14 cellular contexts compared by ENCODE assay signal in the genomic region with DNA sequence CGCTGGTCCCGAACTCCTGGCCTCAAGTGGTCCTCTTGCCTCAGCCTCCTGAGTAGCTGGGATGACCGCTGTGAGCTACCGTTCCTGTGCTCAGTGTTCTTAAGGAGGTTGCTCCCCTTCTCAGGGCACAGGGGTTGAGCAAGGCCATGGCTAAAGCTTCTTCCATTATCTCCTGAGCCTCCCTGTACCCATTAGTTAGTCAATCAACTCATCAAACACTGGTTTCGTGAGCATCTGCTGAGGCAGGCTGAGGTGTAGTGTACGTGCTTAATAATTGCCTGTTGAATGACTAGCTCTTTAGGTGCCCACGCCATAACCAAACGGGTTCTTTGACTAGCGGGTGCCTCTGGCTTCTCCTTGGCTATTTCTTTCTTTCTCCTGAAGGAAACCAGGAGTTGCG. TPM values are rescaled to one million over a fixed set of nuclear protein-coding genes. Genes with fewer than 3 reads are reported as not detected.
A peak's percentile ranks its signal among the peaks of the same experiment; 100 is the strongest.
DNase-seq lines count a peak whose midpoint lies in the region; ATAC-seq, FAIRE-seq and TF ChIP-seq lines count a peak whose summit lies in the region.
"Had no signal": no experiment of that assay in that cellular context is flagged by ENCODE, and none has a peak within 500 bp of the region (broad histone marks: within the 10 kb centered on the region; RNA-seq: fewer than 3 reads in every experiment).

No MANE protein-coding gene starts in this region.

- H3K9me3 ChIP-seq in SK-N-SH: no peaks in the 10 kb centered on the region
- no peaks in the 10 kb centered on the region for H3K9me3 ChIP-seq in H1 (ENCODE audit: insufficient read depth in 2 of 2, low read depth in 1 of 2, low read length in 1 of 2)
- H3K9me3 ChIP-seq in muscle layer of colon (ENCODE audit: low read length): no peaks in the 10 kb centered on the region

- no peaks in the 10 kb centered on the region for H3K23me2 ChIP-seq in H1 (ENCODE audit: low read depth, low read length)

- H3K56ac ChIP-seq in H1 (replicated peaks; ENCODE audit: insufficient read length, low read depth, low read length): no peak overlapping the region

- TF ChIP-seq CTCF in SK-N-SH (IDR thresholded peaks at IDR 0.05) (no peak), H1 (IDR thresholded peaks at IDR 0.05; ENCODE audit: control extremely low read depth in 1 of 3, insufficient read depth in 1 of 3, low read depth in 1 of 3, low read length in 3 of 3) (no peak), dorsolateral prefrontal cortex (IDR thresholded peaks at IDR 0.05 in 54 of 56, conservative IDR thresholded peaks at IDR 0.05 in 2 of 56; ENCODE audit: low read depth in 1 of 56, partially characterized antibody in 56 of 56) (no peak)

- no peaks in the 10 kb centered on the region for H3K79me1 ChIP-seq in H1 (ENCODE audit: low read depth, low read length)

- H4K91ac ChIP-seq in H1 (replicated peaks; ENCODE audit: insufficient read length, low read length): peak overlapping the region; percentile 90

- H3K14ac ChIP-seq in H1 (ENCODE audit: insufficient read length): no peak overlapping the region

- H3K4me3 ChIP-seq in SK-N-SH (ENCODE audit: low read depth in 2 of 2, low read length in 1 of 2) (no peak overlapping the region), H1 (ENCODE audit: extremely low read depth in 1 of 4, insufficient read depth in 2 of 4, low read depth in 3 of 4, low read length in 4 of 4) (peak overlapping the region in 1 of 4 experiments; percentile 42; a peak in 1 of 8 replicates), muscle layer of colon (ENCODE audit: low read depth in 1 of 2, low read length in 2 of 2) (peak overlapping the region in 1 of 2 donors; percentile 22), urinary bladder (ENCODE audit: low read depth, low read length) (no peak overlapping the region), dorsolateral prefrontal cortex (peak overlapping the region in 21 of 59 donors; percentile 11 to 53 (median 30))

- peak overlapping the region; percentile 55; the same call in 1 of the 2 replicates for H3K9ac ChIP-seq in SK-N-SH
- H3K9ac ChIP-seq in H1 (replicated peaks in 1 of 4; ENCODE audit: extremely low read depth in 1 of 4, low read depth in 3 of 4, low read length in 3 of 4): no peak overlapping the region
- H3K9ac ChIP-seq in muscle layer of colon (ENCODE audit: low read length): no peak overlapping the region

- peaks cover 61% of the 10 kb centered on the region for H3F3A ChIP-seq in SK-N-SH (replicated peaks; ENCODE audit: insufficient read depth)

- TF ChIP-seq EP300 in SK-N-SH (IDR thresholded peaks at IDR 0.05; ENCODE audit: borderline replicate concordance in 1 of 2, low read depth in 1 of 2, low read length in 1 of 2) (no peak), H1 (IDR thresholded peaks at IDR 0.05; ENCODE audit: borderline replicate concordance in 1 of 2, low read depth in 2 of 2, low read length in 2 of 2) (no peak)

- no peak overlapping the region for H3K23ac ChIP-seq in H1 (ENCODE audit: insufficient read length)

- peak overlapping the region; percentile 99; the same call in 1 of the 2 replicates for H3K18ac ChIP-seq in H1 (ENCODE audit: extremely low read depth, low read length)

- intact Hi-C loops in dorsolateral prefrontal cortex (cut with DNase I): loop anchor here in 1 of 2 donors (1.0 kb wide), 1 partner anchor 15 kb away; no protein-coding TSS in a partner anchor

- H3K36me3 ChIP-seq in SK-N-SH (replicated peaks in 1 of 2; ENCODE audit: control insufficient read depth in 1 of 2, insufficient read depth in 2 of 2, low read length in 1 of 2) (no peaks in the 10 kb centered on the region), H1 (ENCODE audit: control insufficient read depth in 2 of 4, insufficient read depth in 4 of 4, low read length in 3 of 4) (no peaks in the 10 kb centered on the region), muscle layer of colon (ENCODE audit: insufficient read depth, low read length) (no peaks in the 10 kb centered on the region), urinary bladder (ENCODE audit: insufficient read depth) (no peaks in the 10 kb centered on the region)

- H3K4ac ChIP-seq in H1 (replicated peaks; ENCODE audit: insufficient read length, low read depth, low read length): no peak overlapping the region

- DNase-seq in SK-N-SH (no peak), H1 (ENCODE audit: low read depth in 1 of 2, low spot score in 2 of 2) (no peak), dorsolateral prefrontal cortex (no peak), amniotic stem cell (lab: John Stamatoyannopoulos, UW) (no peak), AML-193 (lab: John Stamatoyannopoulos, UW) (no peak)
- DNase-seq: activated CD4-positive, CD25-positive, alpha-beta regulatory T cell treated with anti-CD3 and anti-CD28 coated beads, Interleukin-2, amount 50 U/mL, for 72 hours; activated gamma-delta T cell; effector memory CD4-positive, alpha-beta T cell; GDM1 had no signal

- no peaks in the 10 kb centered on the region for H3K9me2 ChIP-seq in SK-N-SH

- peaks cover 10% of the 10 kb centered on the region for H4K20me1 ChIP-seq in SK-N-SH (ENCODE audit: insufficient read depth)
- H4K20me1 ChIP-seq in H1 (replicated peaks in 1 of 2; ENCODE audit: control insufficient read depth in 1 of 2, insufficient read depth in 2 of 2, low read length in 2 of 2): no peaks in the 10 kb centered on the region

- 0 out of 2 replicates have a peak overlapping the region, but pooled peaks have one; percentile 26 for H2BK20ac ChIP-seq in H1 (ENCODE audit: low read length)

- CTCF ChIA-PET in SK-N-SH (lab: Yijun Ruan, JAX) (interaction anchor here (0.7 to 17.0 kb wide), 22 partner anchors 8 to 121 kb away, joined by 3 to 517 read pairs (median 8); a partner anchor contains a TSS), H1 (lab: Charles Lee; ENCODE audit: partially characterized antibody) (interaction anchor here (0.7 to 17.0 kb wide), 25 partner anchors 8 to 185 kb away, joined by 3 to 299 read pairs (median 4); a partner anchor contains a TSS)

- no peak overlapping the region for H2AK5ac ChIP-seq in H1 (ENCODE audit: low read depth, low read length)

- H3K4me2 ChIP-seq in SK-N-SH: peak overlapping the region; percentile 68
- H3K4me2 ChIP-seq in H1 (ENCODE audit: insufficient read depth in 1 of 2, low read depth in 2 of 2, low read length in 2 of 2): peak overlapping the region; percentile 10 to 60; a peak in 3 of 4 replicates

- H4K8ac ChIP-seq in H1 (ENCODE audit: extremely low read depth, insufficient read depth, low read length): no peak overlapping the region

- POLR2A ChIA-PET in SK-N-SH (lab: Yijun Ruan, JAX): interaction anchor here (0.9 to 2.0 kb wide), 10 partner anchors 12 to 170 kb away, joined by 3 to 17 read pairs (median 4); a partner anchor contains a TSS
- POLR2A ChIA-PET in H1 (lab: Charles Lee; ENCODE audit: partially characterized antibody): interaction anchor here (1.1 to 2.5 kb wide), 7 partner anchors 8 to 185 kb away, joined by 3 to 9 read pairs (median 5); a partner anchor contains a TSS

- peak overlapping the region; percentile 43 for H2BK120ac ChIP-seq in H1 (replicated peaks; ENCODE audit: low read depth, low read length)

- no peak for TF ChIP-seq RAD21 in SK-N-SH (IDR thresholded peaks at IDR 0.05; ENCODE audit: low read length)
- no peak for TF ChIP-seq RAD21 in H1 (IDR thresholded peaks at IDR 0.05 in 1 of 2, conservative IDR thresholded peaks at IDR 0.05 in 1 of 2; ENCODE audit: low read depth in 2 of 2, low read length in 2 of 2)

- FAIRE-seq in H1 (lab: Jason Lieb, UNC): no peak
- FAIRE-seq: islet of Langerhans had no signal

- H3K4me1 ChIP-seq in SK-N-SH (ENCODE audit: control insufficient read depth in 1 of 2, insufficient read depth in 2 of 2, low read depth in 1 of 2, low read length in 1 of 2) (peaks cover 33 to 57% of the 10 kb centered on the region in 2 experiments), H1 (replicated peaks in 1 of 4; ENCODE audit: control insufficient read depth in 3 of 4, insufficient read depth in 4 of 4, low read length in 3 of 4) (peaks cover 4 to 20% (median 12%) of the 10 kb centered on the region in 4 experiments), muscle layer of colon (ENCODE audit: insufficient read depth, low read length) (peaks cover 47% of the 10 kb centered on the region), urinary bladder (ENCODE audit: insufficient read depth) (no peaks in the 10 kb centered on the region)

- H2BK15ac ChIP-seq in H1 (ENCODE audit: low read length): peak overlapping the region; percentile 1; the same call in 1 of the 2 replicates

- H2BK5ac ChIP-seq in H1 (ENCODE audit: low read depth, low read length): peak overlapping the region; percentile 89; the same call in 1 of the 2 replicates

- ATAC-seq in SK-N-SH treated with all-trans-retinoic acid at 6 μM for 48 hours: no peak

- no peaks in the 10 kb centered on the region for H3K79me2 ChIP-seq in SK-N-SH (ENCODE audit: insufficient read depth)
- no peaks in the 10 kb centered on the region for H3K79me2 ChIP-seq in H1 (ENCODE audit: control insufficient read depth in 1 of 2, insufficient read depth in 2 of 2, low read length in 2 of 2)

- 97% methylated on average over 10 of the region's 10 CpGs for WGBS in SK-N-SH (ENCODE audit: low lambda C conversion rate)
- WGBS in H1 (ENCODE audit: extremely low coverage in 1 of 2, insufficient coverage in 1 of 2, insufficient read length in 1 of 2, insufficient replicate concordance in 2 of 2, low coverage in 1 of 2, low lambda C conversion rate in 2 of 2, missing lambda C conversion rate in 1 of 2), 2 experiments: 95% methylated on average over 10 of the region's 10 CpGs; no CpG with 5 or more reads in 1 of the 2 experiments
- WGBS in urinary bladder: 73% methylated on average over 10 of the region's 10 CpGs

- peak overlapping the region; percentile 94 to 100 for H3K27ac ChIP-seq in SK-N-SH (ENCODE audit: low read depth in 2 of 2, low read length in 1 of 2)
- no peak overlapping the region for H3K27ac ChIP-seq in H1 (ENCODE audit: low read depth, low read length)
- H3K27ac ChIP-seq in muscle layer of colon (ENCODE audit: low read depth, low read length): peak overlapping the region; percentile 80
- H3K27ac ChIP-seq in urinary bladder (ENCODE audit: low read depth): peak overlapping the region; percentile 72
- H3K27ac ChIP-seq in dorsolateral prefrontal cortex: peak overlapping the region in 17 of 59 donors; percentile 0 to 73 (median 24)

- H2AFZ ChIP-seq in SK-N-SH (ENCODE audit: low read depth) (no peak overlapping the region), H1 (ENCODE audit: low read length) (no peak overlapping the region)

- H4K5ac ChIP-seq in H1 (ENCODE audit: insufficient read length, low read depth, low read length): peak overlapping the region; percentile 19

- TF ChIP-seq POLR2A in H1 (IDR thresholded peaks at IDR 0.05; ENCODE audit: control extremely low read depth in 1 of 2, low read depth in 2 of 2, low read length in 2 of 2): no peak

- H2BK12ac ChIP-seq in H1 (ENCODE audit: low read depth, low read length): peak overlapping the region; percentile 39; the same call in 1 of the 2 replicates

- H3K27me3 ChIP-seq in SK-N-SH (ENCODE audit: insufficient read depth) (no peaks in the 10 kb centered on the region), H1 (replicated peaks in 1 of 4; ENCODE audit: control insufficient read depth in 3 of 4, extremely low read depth in 1 of 4, insufficient read depth in 3 of 4, low read length in 3 of 4) (no peaks in the 10 kb centered on the region), muscle layer of colon (ENCODE audit: control insufficient read depth in 1 of 2, insufficient read depth in 2 of 2, low read length in 2 of 2) (no peaks in the 10 kb centered on the region), dorsolateral prefrontal cortex (no peaks in the 10 kb centered on the region)

RNA-seq across cellular contexts. Expression of a gene that starts 11.7 kb away (rescaled TPM):
- 0.29 TPM in 1 of 2 replicates, not detected in the other for polyA plus RNA-seq in SK-N-SH (2012; rRNA removed)
- polyA plus RNA-seq in SK-N-SH (2012; cell fraction: cytosol; rRNA removed): 0.04 and 0.07 TPM in 2 replicates
- 0.11 and 0.15 TPM in 2 replicates for polyA plus RNA-seq in SK-N-SH (2012; cell fraction: nucleus; rRNA removed)
- total RNA-seq in H1 (2021; fragmentation: NEBNext Ultra II Directional; extraction: Animal tissue kit (Norgen Biotek cat#: 25700)): not detected in 2 replicates
- polyA plus RNA-seq in H1 (2011; rRNA removed): 0.12 and 0.36 TPM in 2 replicates
- polyA plus RNA-seq in H1 (2011; cell fraction: cytosol; rRNA removed): 0.18 TPM
- 0.27 TPM for polyA plus RNA-seq in H1 (2011; cell fraction: nucleus; rRNA removed)
- polyA plus RNA-seq in H1 (2012, experiment 1 of 2): 0.31 to 0.65 TPM in 2 of 4 replicates, not detected in the others
- 0.43 TPM for polyA plus RNA-seq in H1 (2012, experiment 2 of 2)
- polyA plus RNA-seq in H1 (2013, experiment 1 of 2): 0.36 TPM
- polyA plus RNA-seq in H1 (2013, experiment 2 of 2): 0.33 TPM
- not detected in 2 replicates for polyA minus RNA-seq in H1 (2011; rRNA and poly(A)+ RNA removed)
- polyA minus RNA-seq in H1 (2011; cell fraction: cytosol; rRNA and poly(A)+ RNA removed): not detected
- polyA minus RNA-seq in H1 (2011; cell fraction: nucleus; rRNA and poly(A)+ RNA removed): not detected
- 15.4 TPM for total RNA-seq in urinary bladder
- polyA plus RNA-seq in urinary bladder: 89.1 TPM
- 1 to 10 TPM in 57 of 120 experiments, under 1 TPM in 26, not detected in 37; 0.37 to 7.6 (median 1.3) TPM for total RNA-seq in dorsolateral prefrontal cortex
- total RNA-seq: RPMI7951 had no signal

RNA-seq across cellular contexts. Expression of a gene that starts 24.0 kb away (rescaled TPM):
- polyA plus RNA-seq in SK-N-SH (2012; rRNA removed): 265 and 1,461 TPM in 2 replicates
- 757 and 1,045 TPM in 2 replicates for polyA plus RNA-seq in SK-N-SH (2012; cell fraction: cytosol; rRNA removed)
- 2,732 and 4,628 TPM in 2 replicates for polyA plus RNA-seq in SK-N-SH (2012; cell fraction: nucleus; rRNA removed)
- 80.4 and 88.1 TPM in 2 replicates for total RNA-seq in H1 (2021; fragmentation: NEBNext Ultra II Directional; extraction: Animal tissue kit (Norgen Biotek cat#: 25700))
- 14.1 and 27.3 TPM in 2 replicates for polyA plus RNA-seq in H1 (2011; rRNA removed)
- polyA plus RNA-seq in H1 (2011; cell fraction: cytosol; rRNA removed): 9.3 TPM
- 112 TPM for polyA plus RNA-seq in H1 (2011; cell fraction: nucleus; rRNA removed)
- 59.0 to 109 TPM (median 93.2 TPM) in 4 replicates for polyA plus RNA-seq in H1 (2012, experiment 1 of 2)
- 56.3 TPM for polyA plus RNA-seq in H1 (2012, experiment 2 of 2)
- 109 TPM for polyA plus RNA-seq in H1 (2013, experiment 1 of 2)
- polyA plus RNA-seq in H1 (2013, experiment 2 of 2): 85.3 TPM
- polyA minus RNA-seq in H1 (2011; rRNA and poly(A)+ RNA removed): 50.2 and 51.4 TPM in 2 replicates
- polyA minus RNA-seq in H1 (2011; cell fraction: cytosol; rRNA and poly(A)+ RNA removed): 33.6 TPM
- 122 TPM for polyA minus RNA-seq in H1 (2011; cell fraction: nucleus; rRNA and poly(A)+ RNA removed)
- total RNA-seq in urinary bladder: 5,262 TPM
- 802 TPM for polyA plus RNA-seq in urinary bladder
- total RNA-seq in dorsolateral prefrontal cortex: 10 to 100 TPM in 16 of 120 experiments, 1 to 10 TPM in 95, under 1 TPM in 9; 0.25 to 23.1 (median 3.3) TPM

RNA-seq across cellular contexts. Expression of a gene that starts 27.0 kb away (rescaled TPM):
- polyA plus RNA-seq in SK-N-SH (2012; rRNA removed) (26.9 and 35.2 TPM in 2 replicates), H1 (2011; rRNA removed) (5.2 and 6.1 TPM in 2 replicates), urinary bladder (29.6 TPM)
- 19.8 and 24.9 TPM in 2 replicates for polyA plus RNA-seq in SK-N-SH (2012; cell fraction: cytosol; rRNA removed)
- polyA plus RNA-seq in SK-N-SH (2012; cell fraction: nucleus; rRNA removed): 65.0 and 65.1 TPM in 2 replicates
- 13.1 and 14.1 TPM in 2 replicates for total RNA-seq in H1 (2021; fragmentation: NEBNext Ultra II Directional; extraction: Animal tissue kit (Norgen Biotek cat#: 25700))
- polyA plus RNA-seq in H1 (2011; cell fraction: cytosol; rRNA removed): 6.2 TPM
- polyA plus RNA-seq in H1 (2011; cell fraction: nucleus; rRNA removed): 11.6 TPM
- polyA plus RNA-seq in H1 (2012, experiment 1 of 2): 13.3 to 16.7 TPM (median 15.0 TPM) in 4 replicates
- 9.9 TPM for polyA plus RNA-seq in H1 (2012, experiment 2 of 2)
- 6.4 TPM for polyA plus RNA-seq in H1 (2013, experiment 1 of 2)
- 6.6 TPM for polyA plus RNA-seq in H1 (2013, experiment 2 of 2)
- polyA minus RNA-seq in H1 (2011; rRNA and poly(A)+ RNA removed): 3.9 and 6.5 TPM in 2 replicates
- polyA minus RNA-seq in H1 (2011; cell fraction: cytosol; rRNA and poly(A)+ RNA removed): 7.4 TPM
- 6.0 TPM for polyA minus RNA-seq in H1 (2011; cell fraction: nucleus; rRNA and poly(A)+ RNA removed)
- total RNA-seq in urinary bladder (16.6 TPM), dorsolateral prefrontal cortex (100 to 1,000 TPM in 118 of 120 experiments, 10 to 100 TPM in 2; 74.6 to 225 (median 160) TPM)

RNA-seq across cellular contexts. Expression of a gene that starts 47.5 kb away (rescaled TPM):
- polyA plus RNA-seq in SK-N-SH (2012; rRNA removed) (2.8 and 3.4 TPM in 2 replicates), H1 (2011; rRNA removed) (5.2 and 5.7 TPM in 2 replicates), urinary bladder (3.7 TPM)
- polyA plus RNA-seq in SK-N-SH (2012; cell fraction: cytosol; rRNA removed): 1.2 and 2.0 TPM in 2 replicates
- polyA plus RNA-seq in SK-N-SH (2012; cell fraction: nucleus; rRNA removed): 12.4 and 16.5 TPM in 2 replicates
- 5.8 and 5.9 TPM in 2 replicates for total RNA-seq in H1 (2021; fragmentation: NEBNext Ultra II Directional; extraction: Animal tissue kit (Norgen Biotek cat#: 25700))
- 3.9 TPM for polyA plus RNA-seq in H1 (2011; cell fraction: cytosol; rRNA removed)
- polyA plus RNA-seq in H1 (2011; cell fraction: nucleus; rRNA removed): 12.4 TPM
- 6.3 to 11.5 TPM (median 8.1 TPM) in 4 replicates for polyA plus RNA-seq in H1 (2012, experiment 1 of 2)
- 3.9 TPM for polyA plus RNA-seq in H1 (2012, experiment 2 of 2)
- 3.4 TPM for polyA plus RNA-seq in H1 (2013, experiment 1 of 2)
- 3.4 TPM for polyA plus RNA-seq in H1 (2013, experiment 2 of 2)
- polyA minus RNA-seq in H1 (2011; rRNA and poly(A)+ RNA removed): 2.6 and 3.1 TPM in 2 replicates
- polyA minus RNA-seq in H1 (2011; cell fraction: cytosol; rRNA and poly(A)+ RNA removed): 2.9 TPM
- 4.2 TPM for polyA minus RNA-seq in H1 (2011; cell fraction: nucleus; rRNA and poly(A)+ RNA removed)
- total RNA-seq in urinary bladder (2.2 TPM), dorsolateral prefrontal cortex (100 to 1,000 TPM in 2 of 120 experiments, 10 to 100 TPM in 118; 17.9 to 122 (median 58.2) TPM)

Comparison
In these comparisons a context has a peak if more than half of its experiments do, and no peak if none do; other contexts are left out.
1. RNA of a gene that starts 24.0 kb away (total RNA-seq): 5,262 TPM in urinary bladder (single experiment); 80.4 to 88.1 TPM in H1 and 0.25 to 23.1 TPM in dorsolateral prefrontal cortex; every median in the first group is over 10 times any median in the second.